8 cellular contexts compared by ENCODE assay signal in the genomic region with DNA sequence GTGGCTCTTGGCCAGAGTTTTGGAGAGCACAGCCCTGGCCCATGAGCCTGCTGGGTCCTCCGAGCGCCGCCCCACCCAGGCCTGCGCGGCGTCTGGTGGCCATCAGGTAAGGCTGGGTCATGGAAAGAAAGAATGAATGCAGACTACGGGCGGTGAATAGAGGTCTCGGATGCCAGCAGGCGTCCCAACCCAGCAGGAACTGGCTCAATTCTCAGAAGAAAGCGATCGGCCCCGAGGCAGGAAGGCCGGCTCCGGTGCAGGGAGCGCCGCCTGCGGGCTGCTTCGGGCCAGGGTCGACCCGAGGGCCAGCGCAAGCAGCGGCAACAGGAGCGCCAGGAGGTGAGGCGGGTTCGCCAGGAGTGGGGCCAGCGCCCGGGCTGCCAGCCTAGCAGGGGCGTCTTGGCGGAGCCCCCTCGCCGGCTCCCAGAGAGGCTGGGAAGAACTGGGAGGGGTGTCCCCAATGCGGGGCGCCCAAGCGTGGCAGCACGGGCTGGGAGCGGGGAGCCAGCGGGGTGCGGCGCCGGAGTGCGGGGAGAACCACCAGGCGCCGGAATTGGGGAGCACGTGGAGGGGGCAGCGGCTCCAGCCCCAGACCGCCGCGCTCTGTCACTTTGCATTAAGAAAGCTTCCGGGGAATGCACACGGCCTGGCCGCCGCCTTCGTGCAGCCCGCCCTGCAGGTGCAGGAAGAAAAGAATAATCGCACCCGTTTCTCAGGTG. TPM values are rescaled to one million over a fixed set of nuclear protein-coding genes. Genes with fewer than 3 reads are reported as not detected.
DNase-seq lines count a peak whose midpoint lies in the region; ATAC-seq and TF ChIP-seq lines count a peak whose summit lies in the region.

No MANE protein-coding gene starts in this region.

- no peaks in the 10 kb centered on the region for H3K36me3 Mint-ChIP-seq in activated CD4-positive, alpha-beta T cell treated with anti-CD3 and anti-CD28 coated beads, Interleukin-2, amount 10 ng/mL, durations not matched to agents 24 days and 14 days (ENCODE audit: low read depth)
- peaks cover 3% of the 10 kb centered on the region for H3K36me3 Mint-ChIP-seq in endodermal cell (ENCODE audit: low read depth)

- peak; percentile 79 for ATAC-seq in omental fat pad (ENCODE audit: low FRiP score)
- ATAC-seq in GM18858 (IDR thresholded peaks at IDR 0.05; ENCODE audit: unreplicated experiment) = no peak
- no peak for ATAC-seq in HG03159 (IDR thresholded peaks at IDR 0.05; ENCODE audit: unreplicated experiment)

- no peak overlapping the region for H3K27ac ChIP-seq in OCI-LY1 (ENCODE audit: low read depth, low read length, poor library complexity, severe bottlenecking)
- H3K27ac ChIP-seq in endodermal cell (ENCODE audit: low read depth, low read length) = no peak overlapping the region

- H3K4me1 Mint-ChIP-seq in activated CD4-positive, alpha-beta T cell treated with anti-CD3 and anti-CD28 coated beads, Interleukin-2, amount 10 ng/mL, durations not matched to agents 24 days and 14 days = peaks cover 7% of the 10 kb centered on the region
- peaks cover 6% of the 10 kb centered on the region for H3K4me1 Mint-ChIP-seq in endodermal cell

- H3K4me2 ChIP-seq in OCI-LY1 (ENCODE audit: low read length) = peak overlapping the region; percentile 69

- H3K4me1 ChIP-seq in OCI-LY1 (ENCODE audit: insufficient read depth, low read length, severe bottlenecking) (peaks cover 15% of the 10 kb centered on the region), endodermal cell (ENCODE audit: control insufficient read depth, insufficient read depth, low read length) (no peaks in the 10 kb centered on the region)

- H3K27me3 ChIP-seq in OCI-LY1 (ENCODE audit: insufficient read depth, low read length) = no peaks in the 10 kb centered on the region; the same call in 1 of the 2 replicates
- H3K27me3 ChIP-seq in endodermal cell (ENCODE audit: control insufficient read depth, insufficient read depth, low read length, poor library complexity, severe bottlenecking) = peaks cover 13% of the 10 kb centered on the region

- no peaks in the 10 kb centered on the region for H3K9me2 ChIP-seq in OCI-LY1 (ENCODE audit: low read depth, low read length)

- peak overlapping the region; percentile 41; the same call in 1 of the 2 replicates for H3K9ac ChIP-seq in OCI-LY1 (ENCODE audit: low read length)
- no peak overlapping the region for H3K9ac ChIP-seq in endodermal cell (ENCODE audit: extremely low read depth, low read length, poor library complexity, severe bottlenecking)

- no peak for TF ChIP-seq CTCF in OCI-LY1 (IDR thresholded peaks at IDR 0.05; ENCODE audit: low read length)
- TF ChIP-seq CTCF in endodermal cell (conservative IDR thresholded peaks at IDR 0.05) = peak; percentile 72
- no peak for TF ChIP-seq CTCF in omental fat pad (IDR thresholded peaks at IDR 0.05)

- no peaks in the 10 kb centered on the region for H3K79me2 ChIP-seq in OCI-LY1 (ENCODE audit: insufficient read depth, low read length)

- DNase-seq in activated CD4-positive, alpha-beta T cell treated with anti-CD3 and anti-CD28 coated beads, Interleukin-2, amount 10 ng/mL, durations not matched to agents 24 days and 14 days = peak; percentile 71
- no peak for DNase-seq in activated CD4-positive, alpha-beta T cell treated with anti-CD3 and anti-CD28 coated beads, Interleukin-2, amount 50 U/mL, for 1 hour
- DNase-seq in endodermal cell = peak; percentile 91
- DNase-seq in omental fat pad (ENCODE audit: low spot score) = no peak
- no peak for DNase-seq in stimulated activated naive CD4-positive, alpha-beta T cell treated with Interleukin-2 at 50 U/mL for 16 hours (lab: John Stamatoyannopoulos, UW)

- peak overlapping the region; percentile 61 for H3K4me3 Mint-ChIP-seq in activated CD4-positive, alpha-beta T cell treated with anti-CD3 and anti-CD28 coated beads, Interleukin-2, amount 10 ng/mL, durations not matched to agents 24 days and 14 days
- peak overlapping the region; percentile 60 for H3K4me3 Mint-ChIP-seq in endodermal cell

- WGBS in endodermal cell (ENCODE audit: insufficient coverage in 1 of 2, insufficient read length in 1 of 2), 2 experiments = 1 to 4% methylated on average over 29 to 57 of the region's 57 CpGs

- H3K4me3 ChIP-seq in OCI-LY1 (ENCODE audit: low read depth, low read length, poor library complexity, severe bottlenecking) (peak overlapping the region; percentile 56), endodermal cell (ENCODE audit: low read length) (peak overlapping the region; percentile 72)

- H3K36me3 ChIP-seq in OCI-LY1 (ENCODE audit: insufficient read depth, low read length) (no peaks in the 10 kb centered on the region; the same call in 1 of the 2 replicates), endodermal cell (ENCODE audit: control insufficient read depth, insufficient read depth, low read length) (no peaks in the 10 kb centered on the region)

- H3F3A ChIP-seq in OCI-LY1 (ENCODE audit: insufficient read depth, low read length) = no peaks in the 10 kb centered on the region

- no peak overlapping the region for H2AFZ ChIP-seq in OCI-LY1 (ENCODE audit: low read length)

- no peaks in the 10 kb centered on the region for H4K20me1 ChIP-seq in OCI-LY1 (ENCODE audit: insufficient read depth, low read length)

- peaks cover 37% of the 10 kb centered on the region for H3K27me3 Mint-ChIP-seq in activated CD4-positive, alpha-beta T cell treated with anti-CD3 and anti-CD28 coated beads, Interleukin-2, amount 10 ng/mL, durations not matched to agents 24 days and 14 days
- peaks cover 18% of the 10 kb centered on the region for H3K27me3 Mint-ChIP-seq in endodermal cell (ENCODE audit: insufficient read depth)

- H3K27ac Mint-ChIP-seq in activated CD4-positive, alpha-beta T cell treated with anti-CD3 and anti-CD28 coated beads, Interleukin-2, amount 10 ng/mL, durations not matched to agents 24 days and 14 days = no peak overlapping the region
- peak overlapping the region; percentile 6 for H3K27ac Mint-ChIP-seq in endodermal cell

- intact Hi-C loops in activated CD4-positive, alpha-beta T cell treated with anti-CD3 and anti-CD28 coated beads, Interleukin-2, amount 10 ng/mL, durations not matched to agents 24 days and 14 days (cut with micrococcal nuclease) = no loop called here

- H3K9me3 Mint-ChIP-seq in activated CD4-positive, alpha-beta T cell treated with anti-CD3 and anti-CD28 coated beads, Interleukin-2, amount 10 ng/mL, durations not matched to agents 24 days and 14 days = peaks cover 3% of the 10 kb centered on the region
- peaks cover 25% of the 10 kb centered on the region for H3K9me3 Mint-ChIP-seq in endodermal cell

- H3K9me3 ChIP-seq in OCI-LY1 (ENCODE audit: low read length) (peaks cover 6% of the 10 kb centered on the region; the same call in 1 of the 2 replicates), endodermal cell (ENCODE audit: control insufficient read depth, low read length) (peaks cover 26% of the 10 kb centered on the region)

RNA-seq across cellular contexts. Expression of a gene that starts 7.1 kb away (rescaled TPM):
- not detected in 2 replicates for total RNA-seq in activated CD4-positive, alpha-beta T cell treated with anti-CD3 and anti-CD28 coated beads, Interleukin-2, amount 10 ng/mL, durations not matched to agents 24 days and 14 days
- total RNA-seq in endodermal cell (1 to 10 TPM; 1.3 to 2.2 TPM), omental fat pad (1 to 10 TPM in 3 of 4 donors, under 1 TPM in 1; 0.47 to 7.1 (median 1.1) TPM)
- 0.68 TPM for polyA plus RNA-seq in endodermal cell (2013, experiment 1 of 2)
- polyA plus RNA-seq in endodermal cell (2013, experiment 2 of 2) = 0.66 TPM

Comparison
In these comparisons a context has a peak if more than half of its experiments do, and no peak if none do; other contexts are left out.
1. DNase-seq: peak in activated CD4-positive, alpha-beta T cell treated with anti-CD3 and anti-CD28 coated beads, Interleukin-2, amount 10 ng/mL, durations not matched to agents 24 days and 14 days (single experiment) and endodermal cell (single experiment); none in activated CD4-positive, alpha-beta T cell treated with anti-CD3 and anti-CD28 coated beads, Interleukin-2, amount 50 U/mL, for 1 hour (single experiment), omental fat pad (single experiment) and stimulated activated naive CD4-positive, alpha-beta T cell treated with Interleukin-2 at 50 U/mL for 16 hours (single experiment).